ENCODE assay signal across 1 cellular context in genomic region chr19:16542045-16542893, GRCh38.
TF ChIP-seq lines count a peak whose summit lies in the region.

Gene CHERP (minus strand): TSS chr19:16542437. CDS start chr19:16542378, 59 bp downstream.

TF ChIP-seq in HCT116, 20 proteins besides CTCF, POLR2A, EP300 and RAD21 (continued from another document):
- TF ChIP-seq POLR2AphosphoS5 (IDR thresholded peaks at IDR 0.05; ENCODE audit: low read depth, low read length) (peak; percentile 91), EZH2 (IDR thresholded peaks at IDR 0.05) (no peak)
TF ChIP-seq in HCT116: peak in this region for 7.
